ENCODE assay signal across 28 cellular contexts in the genomic region with DNA sequence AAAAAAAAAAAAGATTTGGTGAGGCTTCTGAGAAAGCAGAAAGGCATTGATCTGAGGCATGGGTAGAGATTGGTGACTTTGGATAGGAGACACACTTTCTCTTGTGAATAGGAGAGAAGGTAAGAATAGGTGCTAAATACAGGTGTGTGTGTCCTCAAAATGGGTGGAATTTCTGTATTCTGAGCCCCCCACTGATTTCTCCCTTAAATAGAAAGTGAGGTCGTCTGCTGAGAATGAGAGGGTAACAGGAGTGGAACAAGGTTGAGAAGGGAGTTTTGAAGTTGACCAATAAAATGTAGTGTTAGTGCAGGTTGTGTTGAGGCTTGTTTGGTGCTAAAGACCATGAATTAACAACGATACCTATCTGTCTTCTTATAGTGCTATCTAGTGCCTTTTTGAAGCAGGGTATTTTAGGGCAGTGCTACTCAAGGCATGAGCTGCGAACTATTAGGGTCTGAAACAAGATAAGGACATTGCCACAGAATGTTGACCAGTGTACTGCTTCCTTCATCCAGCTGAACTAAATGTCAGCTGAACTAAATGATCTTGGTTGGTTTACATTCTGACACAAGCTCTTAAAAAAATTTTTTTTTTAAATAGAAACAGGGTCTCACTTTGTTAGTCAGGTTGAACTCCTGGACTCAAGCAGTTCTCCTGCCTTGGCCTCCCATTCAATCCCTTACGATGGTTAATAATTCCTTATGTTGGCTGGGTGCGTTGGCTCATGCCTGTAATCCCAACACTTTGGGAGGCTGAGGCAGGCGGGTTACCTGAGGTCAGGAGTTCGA.
"Had no signal": no experiment of that assay in that cellular context is flagged by ENCODE, and none has a peak within 500 bp of the region (broad histone marks: within the 10 kb centered on the region; RNA-seq: fewer than 3 reads in every experiment).

No MANE protein-coding gene starts in this region.

- ATAC-seq: activated T-cell treated with anti-CD3 and anti-CD28 coated beads, Interleukin-2, amount 50 U/mL, for 4 hours; activated T-helper 17 cell treated with anti-CD3 and anti-CD28 coated beads, Interleukin-2, amount 50 U/mL, for 72 hours; body of pancreas; effector memory CD8-positive, alpha-beta T cell; foreskin keratinocyte; left ventricle myocardium superior; naive thymus-derived CD4-positive, alpha-beta T cell; pancreas; psoas muscle; stimulated activated naive B cell treated with anti-CD40 and anti-IgM and Interleukin-4, amounts not matched to agents 10 μg/mL and 1 μg/mL and 100 μg/mL, for 72 hours had no signal

- H3K27me3 ChIP-seq: adrenal gland, body of pancreas, esophagus muscularis mucosa, foreskin keratinocyte, heart left ventricle, pancreas, stomach, thyroid gland had no signal

- H3K27ac ChIP-seq: adrenal gland, body of pancreas, esophagus muscularis mucosa, foreskin keratinocyte, heart left ventricle, pancreas, psoas muscle, stomach, thyroid gland had no signal

- H3K9me3 Mint-ChIP-seq: activated CD4-positive, alpha-beta memory T cell treated with anti-CD3 and anti-CD28 coated beads, Interleukin-2, amount 10 ng/mL, durations not matched to agents 7 days and 5 days; activated CD4-positive, alpha-beta T cell treated with anti-CD3 and anti-CD28 coated beads, Interleukin-2, amount 10 ng/mL, durations not matched to agents 7 days and 5 days; activated naive CD4-positive, alpha-beta T cell treated with anti-CD3 and anti-CD28 coated beads, Interleukin-2, amount 50 U/mL, for 24 hours; activated T-cell treated with anti-CD3 and anti-CD28 coated beads, Interleukin-2, amount 50 U/mL, for 4 hours; activated T-helper 17 cell treated with anti-CD3 and anti-CD28 coated beads, Interleukin-2, amount 50 U/mL, for 72 hours; effector memory CD8-positive, alpha-beta T cell; stimulated activated naive B cell treated with anti-CD40 and anti-IgM and Interleukin-4, amounts not matched to agents 10 μg/mL and 1 μg/mL and 100 μg/mL, for 72 hours had no signal

- H3K36me3 ChIP-seq: adrenal gland, esophagus muscularis mucosa, heart left ventricle, pancreas, stomach, thyroid gland had no signal

- H3K27me3 Mint-ChIP-seq: activated CD4-positive, alpha-beta memory T cell treated with anti-CD3 and anti-CD28 coated beads, Interleukin-2, amount 10 ng/mL, durations not matched to agents 7 days and 5 days; activated CD4-positive, alpha-beta T cell treated with anti-CD3 and anti-CD28 coated beads, Interleukin-2, amount 10 ng/mL, durations not matched to agents 7 days and 5 days; activated naive CD4-positive, alpha-beta T cell treated with anti-CD3 and anti-CD28 coated beads, Interleukin-2, amount 50 U/mL, for 24 hours; activated T-helper 17 cell treated with anti-CD3 and anti-CD28 coated beads, Interleukin-2, amount 50 U/mL, for 72 hours; effector memory CD8-positive, alpha-beta T cell; naive thymus-derived CD4-positive, alpha-beta T cell; stimulated activated naive B cell treated with anti-CD40 and anti-IgM and Interleukin-4, amounts not matched to agents 10 μg/mL and 1 μg/mL and 100 μg/mL, for 72 hours had no signal

- H3K27ac Mint-ChIP-seq: activated CD4-positive, alpha-beta memory T cell treated with anti-CD3 and anti-CD28 coated beads, Interleukin-2, amount 10 ng/mL, durations not matched to agents 7 days and 5 days; activated CD4-positive, alpha-beta T cell treated with anti-CD3 and anti-CD28 coated beads, Interleukin-2, amount 10 ng/mL, durations not matched to agents 7 days and 5 days; activated naive CD4-positive, alpha-beta T cell treated with anti-CD3 and anti-CD28 coated beads, Interleukin-2, amount 50 U/mL, for 24 hours; activated T-helper 17 cell treated with anti-CD3 and anti-CD28 coated beads, Interleukin-2, amount 50 U/mL, for 72 hours; effector memory CD8-positive, alpha-beta T cell; naive thymus-derived CD4-positive, alpha-beta T cell; stimulated activated naive B cell treated with anti-CD40 and anti-IgM and Interleukin-4, amounts not matched to agents 10 μg/mL and 1 μg/mL and 100 μg/mL, for 72 hours had no signal

- DNase-seq: activated CD4-positive, alpha-beta memory T cell treated with anti-CD3 and anti-CD28 coated beads, Interleukin-2, amount 10 ng/mL, durations not matched to agents 7 days and 5 days; activated CD4-positive, alpha-beta T cell treated with anti-CD3 and anti-CD28 coated beads for 1 hour; activated CD4-positive, alpha-beta T cell treated with anti-CD3 and anti-CD28 coated beads, Interleukin-2, amount 10 ng/mL, durations not matched to agents 7 days and 5 days; activated T-cell treated with anti-CD3 and anti-CD28 coated beads, Interleukin-2, amount 50 U/mL, for 4 hours; adrenal gland; aorta; body of pancreas; cortex of kidney; effector memory CD8-positive, alpha-beta T cell; foreskin keratinocyte; heart left ventricle; hypothalamus; left ventricle myocardium superior; midbrain; naive thymus-derived CD4-positive, alpha-beta T cell; nucleus accumbens; pancreas; psoas muscle; stimulated activated CD4-positive, alpha-beta T cell treated with anti-CD3 and anti-CD28 coated beads, Interleukin-15, amount 100 ng/mL, for 24 hours; stimulated activated CD4-positive, alpha-beta T cell treated with anti-CD3 and anti-CD28 coated beads, Interleukin-2, amount 100 ng/mL, for 24 hours; stimulated activated naive B cell treated with anti-CD40 and anti-IgM and Interleukin-4, amounts not matched to agents 10 μg/mL and 1 μg/mL and 100 μg/mL, for 72 hours; stomach; T-helper 2 cell; thyroid gland had no signal

- H3K4me2 ChIP-seq: smooth muscle cell had no signal

- H3K9me3 ChIP-seq: adrenal gland, body of pancreas, esophagus muscularis mucosa, heart left ventricle, pancreas, psoas muscle, stomach, thyroid gland had no signal

- H3K4me3 ChIP-seq: adrenal gland, body of pancreas, esophagus muscularis mucosa, heart left ventricle, pancreas, psoas muscle, smooth muscle cell, stomach, thyroid gland had no signal

- H3K4me3 Mint-ChIP-seq: activated CD4-positive, alpha-beta memory T cell treated with anti-CD3 and anti-CD28 coated beads, Interleukin-2, amount 10 ng/mL, durations not matched to agents 7 days and 5 days; activated CD4-positive, alpha-beta T cell treated with anti-CD3 and anti-CD28 coated beads, Interleukin-2, amount 10 ng/mL, durations not matched to agents 7 days and 5 days; activated T-cell treated with anti-CD3 and anti-CD28 coated beads, Interleukin-2, amount 50 U/mL, for 4 hours; activated T-helper 17 cell treated with anti-CD3 and anti-CD28 coated beads, Interleukin-2, amount 50 U/mL, for 72 hours; effector memory CD8-positive, alpha-beta T cell; stimulated activated naive B cell treated with anti-CD40 and anti-IgM and Interleukin-4, amounts not matched to agents 10 μg/mL and 1 μg/mL and 100 μg/mL, for 72 hours had no signal

- H3K4me1 ChIP-seq: foreskin keratinocyte had no signal
